8 cellular contexts compared by ENCODE assay signal in the genomic region with DNA sequence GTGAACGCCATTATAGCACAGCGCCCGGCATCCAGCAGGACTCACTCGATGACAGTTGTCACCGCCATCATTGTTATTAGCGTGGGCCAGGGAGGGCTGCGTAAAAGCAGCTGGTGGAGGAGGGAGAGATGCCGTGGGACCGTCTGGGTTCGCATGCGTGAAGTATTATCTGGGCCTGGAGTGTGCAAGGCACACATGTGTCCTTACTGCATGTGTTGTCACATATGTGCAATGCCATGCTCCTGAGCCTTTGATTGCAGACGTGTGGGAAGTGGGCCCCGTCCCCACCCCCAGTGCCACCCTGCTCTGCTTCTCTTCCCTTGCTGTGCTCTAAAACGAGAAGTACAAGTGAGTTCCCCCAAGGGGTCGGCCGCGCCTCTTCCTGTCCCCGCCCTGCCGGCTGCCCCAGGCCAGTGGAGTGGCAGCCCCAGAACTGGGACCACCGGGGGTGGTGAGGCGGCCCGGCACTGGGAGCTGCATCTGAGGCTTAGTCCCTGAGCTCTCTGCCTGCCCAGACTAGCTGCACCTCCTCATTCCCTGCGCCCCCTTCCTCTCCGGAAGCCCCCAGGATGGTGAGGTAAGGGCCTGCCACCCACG. TPM values are rescaled to one million over a fixed set of nuclear protein-coding genes. Genes with fewer than 3 reads are reported as not detected.
DNase-seq lines count a peak whose midpoint lies in the region; ATAC-seq and TF ChIP-seq lines count a peak whose summit lies in the region.

Gene PTPN6, plus strand, starts transcription at position 413 of the 597 bp plus-strand sequence. Its CDS starts 157 bp downstream, at position 570.

- peak in 2 of 3 donors; percentile 55 to 77 for TF ChIP-seq POLR2A in spleen (IDR thresholded peaks at IDR 0.05)

- peaks cover 51 to 92% (median 84%) of the 10 kb centered on the region in 6 donors for H3K4me1 ChIP-seq in spleen

- no peak for TF ChIP-seq CTCF in HL-60 (IDR thresholded peaks at IDR 0.05; ENCODE audit: insufficient read depth, low read length)
- TF ChIP-seq CTCF in spleen (IDR thresholded peaks at IDR 0.05 in 8 of 11, conservative IDR thresholded peaks at IDR 0.05 in 3 of 11), result peak in 3 of 11 experiments; percentile 8 to 19 (median 14)

- H3K9me3 Mint-ChIP-seq in activated CD8-positive, alpha-beta T cell treated with anti-CD3 and anti-CD28 coated beads, Interleukin-2, amount 10 ng/mL, durations not matched to agents 7 days and 5 days (ENCODE audit: insufficient read depth), result no peaks in the 10 kb centered on the region

- H3K27ac ChIP-seq in HL-60 (replicated peaks) (peak within 1 kb of the TSS; percentile 99), spleen (peak within 1 kb of the TSS; percentile 87 to 99 (median 96))

- peak within 1 kb of the TSS; percentile 98 for H3K27ac Mint-ChIP-seq in activated CD8-positive, alpha-beta T cell treated with anti-CD3 and anti-CD28 coated beads, Interleukin-2, amount 10 ng/mL, durations not matched to agents 7 days and 5 days

- peaks cover 68% of the 10 kb centered on the region for H3K4me1 Mint-ChIP-seq in activated CD8-positive, alpha-beta T cell treated with anti-CD3 and anti-CD28 coated beads, Interleukin-2, amount 10 ng/mL, durations not matched to agents 7 days and 5 days (ENCODE audit: low read depth)

- H3K9me3 ChIP-seq in spleen, result no peaks in the 10 kb centered on the region

- peak within 1 kb of the TSS; percentile 99 for H3K4me3 Mint-ChIP-seq in activated CD8-positive, alpha-beta T cell treated with anti-CD3 and anti-CD28 coated beads, Interleukin-2, amount 10 ng/mL, durations not matched to agents 7 days and 5 days

- H3K27me3 ChIP-seq in HL-60 (ENCODE audit: insufficient read depth, poor library complexity, severe bottlenecking) (no peaks in the 10 kb centered on the region), spleen (replicated peaks in 1 of 7) (no peaks in the 10 kb centered on the region)

- ATAC-seq in activated CD8-positive, alpha-beta T cell treated with anti-CD3 and anti-CD28 coated beads, Interleukin-2, amount 10 ng/mL, durations not matched to agents 7 days and 5 days, result peak; percentile 9

- H3K4me3 ChIP-seq in HL-60 (replicated peaks; ENCODE audit: insufficient read depth, low read length) (peak within 1 kb of the TSS; percentile 80), spleen (peak within 1 kb of the TSS; percentile 64 to 98 (median 89))

- DNase-seq in CD1c-positive myeloid dendritic cell (ENCODE audit: extremely low spot score), result peak; percentile 91
- DNase-seq in HL-60 (ENCODE audit: low read depth in 1 of 2, low spot score in 1 of 2), result peak; percentile 94 to 96
- peak; percentile 82 for DNase-seq in activated CD8-positive, alpha-beta T cell treated with anti-CD3 and anti-CD28 coated beads, Interleukin-2, amount 10 ng/mL, durations not matched to agents 7 days and 5 days
- DNase-seq in cardiac septum (ENCODE audit: low spot score), result peak; percentile 91
- DNase-seq in spleen, result peak; percentile 99
- DNase-seq in HK-2 (ENCODE audit: unreplicated experiment), result no peak
- DNase-seq in NCI-H69 (lab: John Stamatoyannopoulos, UW), result no peak
- no peak for DNase-seq in foreskin melanocyte

- H3K27me3 Mint-ChIP-seq in activated CD8-positive, alpha-beta T cell treated with anti-CD3 and anti-CD28 coated beads, Interleukin-2, amount 10 ng/mL, durations not matched to agents 7 days and 5 days (ENCODE audit: low read depth), result no peaks in the 10 kb centered on the region

- CTCF ChIA-PET in activated CD8-positive, alpha-beta T cell treated with anti-CD3 and anti-CD28 coated beads, Interleukin-2, amount 10 ng/mL, durations not matched to agents 7 days and 5 days (lab: Charles Lee), result interaction anchor here (1.0 to 18.6 kb wide), 7 partner anchors 9 to 238 kb away, joined by 3 to 742 read pairs (median 9); partner anchors contain the start of genes LPCAT3 and PEX5

- peaks cover 51% of the 10 kb centered on the region for H3K36me3 Mint-ChIP-seq in activated CD8-positive, alpha-beta T cell treated with anti-CD3 and anti-CD28 coated beads, Interleukin-2, amount 10 ng/mL, durations not matched to agents 7 days and 5 days (ENCODE audit: low read depth)

- POLR2A ChIA-PET in activated CD8-positive, alpha-beta T cell treated with anti-CD3 and anti-CD28 coated beads, Interleukin-2, amount 10 ng/mL, durations not matched to agents 7 days and 5 days (lab: Charles Lee), result interaction anchor here (0.6 to 20.8 kb wide), 9 partner anchors 6 to 157 kb away, joined by 3 to 1099 read pairs (median 4); partner anchors contain the start of genes C12orf57, C1RL, CDCA3 and PTPN6

- WGBS in spleen, 5 donors, result 11 to 45% (median 22%) methylated on average over 22 to 25 of the region's 25 CpGs

- H3K36me3 ChIP-seq in spleen, result peaks cover 0 to 43% (median 15%) of the 10 kb centered on the region in 6 donors

- intact Hi-C loops in cardiac septum (cut with DNase I), result no loop called here
- intact Hi-C loops in spleen (cut with DNase I; ENCODE audit: low total_unique reads), result no loop called here

RNA-seq across cellular contexts. Expression of gene PTPN6, which starts in this region (rescaled TPM):
- 100 to 1,000 TPM; 354 to 397 TPM for total RNA-seq in activated CD8-positive, alpha-beta T cell treated with anti-CD3 and anti-CD28 coated beads, Interleukin-2, amount 10 ng/mL, durations not matched to agents 7 days and 5 days
- total RNA-seq in cardiac septum (7.0 TPM), spleen (100 to 1,000 TPM; 314 to 431 (median 423) TPM)
- polyA plus RNA-seq in spleen, result 100 to 1,000 TPM; 398 to 713 (median 604) TPM

Comparison
In these comparisons a context has a peak if more than half of its experiments do, and no peak if none do; other contexts are left out.
1. RNA of gene PTPN6 (total RNA-seq): 314 to 431 TPM in spleen and 354 to 397 TPM in activated CD8-positive, alpha-beta T cell treated with anti-CD3 and anti-CD28 coated beads, Interleukin-2, amount 10 ng/mL, durations not matched to agents 7 days and 5 days; 7.0 TPM in cardiac septum (single experiment); every median in the first group is over 10 times any median in the second.
2. DNase-seq: peak in CD1c-positive myeloid dendritic cell (single experiment), HL-60 (2 of 2), activated CD8-positive, alpha-beta T cell treated with anti-CD3 and anti-CD28 coated beads, Interleukin-2, amount 10 ng/mL, durations not matched to agents 7 days and 5 days (single experiment), cardiac septum (single experiment) and spleen (single experiment); none in HK-2 (single experiment), NCI-H69 (single experiment) and foreskin melanocyte (single experiment).